In genomic region chr11:449889-450808, GRCh38 we compare ENCODE assay signal across 8 cellular contexts. TPM values are rescaled to one million over a fixed set of nuclear protein-coding genes. Genes with fewer than 3 reads are reported as not detected.
DNase-seq lines count a peak whose midpoint lies in the region; ATAC-seq and TF ChIP-seq lines count a peak whose summit lies in the region.

TSS of gene PTDSS2 (plus strand) at chr11:450279. CDS start at chr11:450456, 177 bp downstream.

- peak within 1 kb of the TSS; percentile 86 for H3K27ac ChIP-seq in Karpas-422 (ENCODE audit: low read length)
- H3K27ac ChIP-seq in fibroblast of lung (ENCODE audit: insufficient read depth, low read length): peak within 1 kb of the TSS; percentile 90

- TF ChIP-seq CTCF in fibroblast of lung (conservative IDR thresholded peaks at IDR 0.05 in 1 of 2, IDR thresholded peaks at IDR 0.05 in 1 of 2; ENCODE audit: low read depth in 1 of 2, low read length in 2 of 2): no peak

- H3K4me1 ChIP-seq in Karpas-422 (ENCODE audit: low read length) (peaks cover 35% of the 10 kb centered on the region), fibroblast of lung (ENCODE audit: control insufficient read depth, extremely low read depth, insufficient read depth, low read length) (peaks cover 2% of the 10 kb centered on the region)

- H3K9me2 ChIP-seq in Karpas-422 (replicated peaks; ENCODE audit: insufficient read depth, low read length): no peaks in the 10 kb centered on the region

- H3K27ac Mint-ChIP-seq in naive thymus-derived CD8-positive, alpha-beta T cell: peak within 1 kb of the TSS; percentile 85 to 98 (median 97)

- POLR2A ChIA-PET in naive thymus-derived CD8-positive, alpha-beta T cell (lab: Charles Lee): interaction anchor here (0.8 to 7.8 kb wide), 22 partner anchors 9 to 243 kb away, joined by 3 to 144 read pairs (median 5); partner anchors contain the start of genes BET1L, IFITM2, IFITM3 and RIC8A

- H3K27me3 Mint-ChIP-seq in naive thymus-derived CD8-positive, alpha-beta T cell: no peaks in the 10 kb centered on the region

- peaks cover 0 to 17% (median 2%) of the 10 kb centered on the region in 3 donors for H3K36me3 Mint-ChIP-seq in naive thymus-derived CD8-positive, alpha-beta T cell

- H3K4me3 Mint-ChIP-seq in naive thymus-derived CD8-positive, alpha-beta T cell: peak within 1 kb of the TSS; percentile 88 to 99 (median 97)

- H3K9me3 ChIP-seq in Karpas-422 (ENCODE audit: low read length) (no peaks in the 10 kb centered on the region), fibroblast of lung (ENCODE audit: control insufficient read depth, insufficient read depth, low read depth, low read length) (no peaks in the 10 kb centered on the region)

- H2AFZ ChIP-seq in Karpas-422 (ENCODE audit: low read length): peak within 1 kb of the TSS; percentile 94; the same call in 1 of the 2 replicates
- peak within 1 kb of the TSS; percentile 59 for H2AFZ ChIP-seq in fibroblast of lung (ENCODE audit: low read length)

- no peaks in the 10 kb centered on the region for H3K36me3 ChIP-seq in Karpas-422 (ENCODE audit: insufficient read depth, low read length)
- peaks cover 14% of the 10 kb centered on the region for H3K36me3 ChIP-seq in fibroblast of lung (ENCODE audit: control insufficient read depth, insufficient read depth, low read length)

- H3K27me3 ChIP-seq in Karpas-422 (ENCODE audit: low read length) (no peaks in the 10 kb centered on the region), fibroblast of lung (ENCODE audit: control insufficient read depth, insufficient read depth, low read length) (no peaks in the 10 kb centered on the region)

- peaks cover 15 to 42% (median 30%) of the 10 kb centered on the region in 4 donors for H3K4me1 Mint-ChIP-seq in naive thymus-derived CD8-positive, alpha-beta T cell

- H3K4me3 ChIP-seq in Karpas-422 (ENCODE audit: low read length): peak within 1 kb of the TSS; percentile 92
- peak within 1 kb of the TSS; percentile 78 to 90 (median 86) for H3K4me3 ChIP-seq in fibroblast of lung (replicated peaks in 1 of 4; ENCODE audit: control extremely low read depth in 1 of 4, insufficient read depth in 1 of 4, low read depth in 3 of 4, low read length in 4 of 4)

- H4K20me1 ChIP-seq in Karpas-422 (ENCODE audit: insufficient read depth, low read depth, low read length) (peaks cover 6% of the 10 kb centered on the region; the same call in 1 of the 2 replicates), fibroblast of lung (ENCODE audit: control insufficient read depth, extremely low read depth, insufficient read depth, low read length) (no peaks in the 10 kb centered on the region)

- H3K4me2 ChIP-seq in Karpas-422 (ENCODE audit: low read depth, low read length, poor library complexity, severe bottlenecking) (peak within 1 kb of the TSS; percentile 85), fibroblast of lung (ENCODE audit: extremely low read depth, insufficient read depth, low read length) (peak within 1 kb of the TSS; percentile 97)

- H3K9ac ChIP-seq in Karpas-422 (ENCODE audit: low read length) (peak within 1 kb of the TSS; percentile 80), fibroblast of lung (ENCODE audit: insufficient read depth, low read length) (peak within 1 kb of the TSS; percentile 83)

- H3K79me2 ChIP-seq in Karpas-422 (ENCODE audit: low read length) (peaks cover 24% of the 10 kb centered on the region), fibroblast of lung (ENCODE audit: control insufficient read depth, insufficient read depth, low read length) (peaks cover 38% of the 10 kb centered on the region)

- peak; percentile 74 for DNase-seq in DMS79 treated with DMSO at 0.1 percent for 48 hours (lab: John Stamatoyannopoulos, UW)
- DNase-seq in Karpas-422: peak; percentile 98
- DNase-seq in RKO (ENCODE audit: low spot score): peak; percentile 97
- DNase-seq in activated T-helper 1 cell treated with Interleukin-2 at 50 U/mL for 16 hours (ENCODE audit: low read depth): peak; percentile 89
- DNase-seq in fibroblast of lung (ENCODE audit: low read depth in 2 of 2): peak; percentile 95 to 96
- DNase-seq in naive thymus-derived CD8-positive, alpha-beta T cell: peak; percentile 85 to 97 (median 92)
- DNase-seq in stimulated activated naive CD4-positive, alpha-beta T cell (lab: John Stamatoyannopoulos, UW): peak; percentile 85 to 91 (median 90)

- ATAC-seq in GM21825 (IDR thresholded peaks at IDR 0.05; ENCODE audit: unreplicated experiment): peak; percentile 64
- peak; percentile 74 to 76 for ATAC-seq in naive thymus-derived CD8-positive, alpha-beta T cell

- H3K9me3 Mint-ChIP-seq in naive thymus-derived CD8-positive, alpha-beta T cell: no peaks in the 10 kb centered on the region

RNA-seq across cellular contexts. Expression of gene PTDSS2, which starts in this region (rescaled TPM):
- 13.5 and 25.4 TPM in 2 replicates for total RNA-seq in Karpas-422 (2014; rRNA removed; shearing (Covaris generic); ENCODE audit: low replicate concordance)
- 31.8 and 36.7 TPM in 2 replicates for total RNA-seq in fibroblast of lung
- polyA plus RNA-seq in fibroblast of lung: 17.4 and 18.1 TPM in 2 replicates
- polyA plus RNA-seq in fibroblast of lung (2012): 21.6 and 25.9 TPM in 2 replicates
- polyA minus RNA-seq in fibroblast of lung (ENCODE audit: low replicate concordance): 57.5 and 90.3 TPM in 2 replicates
- 10 to 100 TPM; 25.9 to 30.2 TPM for total RNA-seq in naive thymus-derived CD8-positive, alpha-beta T cell
- 10 to 100 TPM in 2 of 3 donors, 1 to 10 TPM in 1; 9.0 to 13.0 (median 11.6) TPM for polyA plus RNA-seq in naive thymus-derived CD8-positive, alpha-beta T cell

Comparison
In these comparisons a context has a peak if more than half of its experiments do, and no peak if none do; other contexts are left out.
1. Peak in every context shown above with its lines: DNase-seq, ATAC-seq, H3K4me3 ChIP-seq and H3K27ac ChIP-seq.